ENCODE assay signal across 8 cellular contexts in the genomic region with DNA sequence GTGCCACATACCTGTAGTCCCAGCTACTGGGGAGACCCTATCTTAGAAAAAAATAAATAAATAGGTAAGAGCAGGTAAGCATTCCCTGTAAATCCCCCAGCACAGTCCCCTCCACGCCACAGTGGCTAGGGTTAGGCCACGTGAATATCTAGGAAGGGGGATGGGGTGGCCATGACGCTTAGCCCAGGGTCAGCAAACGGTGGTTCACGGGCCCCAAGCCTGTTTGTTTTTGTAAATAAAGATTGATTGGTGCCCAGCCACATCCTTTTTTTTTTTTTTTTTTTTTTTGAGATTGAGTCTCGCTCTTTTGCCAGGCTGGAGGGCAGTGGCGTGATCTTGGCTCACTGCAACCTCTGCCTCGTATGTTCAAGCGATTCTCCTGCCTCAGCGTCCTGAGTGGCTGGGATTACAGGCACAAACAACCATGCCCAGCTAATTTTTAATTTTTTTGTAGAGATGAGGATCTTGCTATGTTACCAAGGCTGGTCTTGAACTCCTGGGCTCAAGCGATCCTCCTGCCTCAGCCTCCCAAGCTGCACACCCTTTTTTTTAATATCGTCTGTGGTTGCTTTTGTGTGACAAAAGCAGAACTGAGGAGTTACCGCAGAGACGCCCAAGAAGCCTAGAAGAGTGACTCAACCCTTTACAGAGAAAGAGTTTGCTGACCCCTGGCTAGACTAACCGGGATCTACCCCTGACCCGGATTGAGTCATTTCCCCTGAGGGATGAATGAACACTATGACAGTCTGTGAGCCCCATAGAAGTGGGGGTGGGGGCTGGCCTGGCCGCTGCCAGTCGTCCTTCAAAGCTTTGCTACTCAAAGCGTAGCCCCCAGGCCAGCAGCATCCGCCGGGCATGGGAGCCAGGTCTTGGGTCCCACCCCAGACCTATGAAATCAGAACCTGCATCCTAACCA.
DNase-seq lines count a peak whose midpoint lies in the region; ATAC-seq and TF ChIP-seq lines count a peak whose summit lies in the region.

No MANE protein-coding gene starts in this region.

- no peaks in the 10 kb centered on the region for H3K27me3 ChIP-seq in fibroblast of lung (ENCODE audit: control insufficient read depth, insufficient read depth, low read length)
- peaks cover 0 to 31% (median 1%) of the 10 kb centered on the region in 3 experiments for H3K27me3 ChIP-seq in neuronal stem cell (ENCODE audit: control insufficient read depth in 3 of 3, insufficient read depth in 3 of 3, low read depth in 1 of 3, low read length in 3 of 3)

- H2AFZ ChIP-seq in fibroblast of lung (ENCODE audit: low read length) (no peak overlapping the region), neuronal stem cell (ENCODE audit: low read length) (peak overlapping the region; percentile 30)

- H2BK15ac ChIP-seq in neuronal stem cell (ENCODE audit: low read length): peak overlapping the region; percentile 89

- peaks cover 2% of the 10 kb centered on the region for H3K79me1 ChIP-seq in neuronal stem cell (ENCODE audit: low read depth, low read length)

- no peak for ATAC-seq in HG02623 (IDR thresholded peaks at IDR 0.05; ENCODE audit: unreplicated experiment)

- H4K20me1 ChIP-seq in fibroblast of lung (ENCODE audit: control insufficient read depth, extremely low read depth, insufficient read depth, low read length): no peaks in the 10 kb centered on the region

- H3K23ac ChIP-seq in neuronal stem cell (ENCODE audit: low read depth, low read length, poor library complexity): no peak overlapping the region

- no peak overlapping the region for H3K14ac ChIP-seq in neuronal stem cell (ENCODE audit: low read length)

- no peak overlapping the region for H2BK12ac ChIP-seq in neuronal stem cell (ENCODE audit: low read length)

- DNase-seq in Ammon's horn (ENCODE audit: low spot score) (peak; percentile 33), H4 (ENCODE audit: low spot score) (peak; percentile 88), SK-N-DZ (ENCODE audit: low spot score) (peak; percentile 64), fibroblast of lung (ENCODE audit: low read depth in 2 of 2) (peak; percentile 96), neuronal stem cell (ENCODE audit: low spot score) (peak; percentile 48), DMS53 (lab: John Stamatoyannopoulos, UW) (no peak), NCI-H510A treated with DMSO at 0.1 percent for 48 hours (lab: John Stamatoyannopoulos, UW) (no peak)

- TF ChIP-seq CTCF in fibroblast of lung (conservative IDR thresholded peaks at IDR 0.05 in 1 of 2, IDR thresholded peaks at IDR 0.05 in 1 of 2; ENCODE audit: low read depth in 1 of 2, low read length in 2 of 2): peak; percentile 26 to 46

- no peak overlapping the region for H4K91ac ChIP-seq in neuronal stem cell (ENCODE audit: low read depth, low read length, poor library complexity)

- H3K9me3 ChIP-seq in fibroblast of lung (ENCODE audit: control insufficient read depth, insufficient read depth, low read depth, low read length) (no peaks in the 10 kb centered on the region), neuronal stem cell (replicated peaks in 1 of 2; ENCODE audit: control insufficient read depth in 2 of 2, insufficient read depth in 1 of 2, low read depth in 1 of 2, low read length in 2 of 2) (peaks cover 0 to 2% of the 10 kb centered on the region in 2 donors)

- H3K4me1 ChIP-seq in fibroblast of lung (ENCODE audit: control insufficient read depth, extremely low read depth, insufficient read depth, low read length) (peaks cover 44% of the 10 kb centered on the region), neuronal stem cell (ENCODE audit: control insufficient read depth in 2 of 2, insufficient read depth in 1 of 2, low read depth in 1 of 2, low read length in 2 of 2) (peaks cover 19 to 47% of the 10 kb centered on the region in 2 donors)

- H3K18ac ChIP-seq in neuronal stem cell (ENCODE audit: low read length): peak overlapping the region; percentile 52

- H3K4ac ChIP-seq in neuronal stem cell (ENCODE audit: low read length): no peak overlapping the region

- H3K4me2 ChIP-seq in fibroblast of lung (ENCODE audit: extremely low read depth, insufficient read depth, low read length) (no peak overlapping the region), neuronal stem cell (ENCODE audit: insufficient read depth, low read length, poor library complexity, severe bottlenecking) (no peak overlapping the region)

- H4K8ac ChIP-seq in neuronal stem cell (ENCODE audit: low read depth, low read length): no peak overlapping the region

- H3K4me3 ChIP-seq in fibroblast of lung (replicated peaks in 1 of 4; ENCODE audit: control extremely low read depth in 1 of 4, insufficient read depth in 1 of 4, low read depth in 3 of 4, low read length in 4 of 4) (no peak overlapping the region), neuronal stem cell (ENCODE audit: low read length in 2 of 2) (no peak overlapping the region)

- H3K9ac ChIP-seq in fibroblast of lung (ENCODE audit: insufficient read depth, low read length) (peak overlapping the region; percentile 9), neuronal stem cell (ENCODE audit: low read depth, low read length, poor library complexity) (no peak overlapping the region)

- WGBS in neuronal stem cell (ENCODE audit: extremely low coverage in 2 of 2, insufficient read length in 2 of 2, insufficient replicate concordance in 1 of 2), 2 donors: no CpG with 5 or more reads among the region's 21 CpGs

- H2AK5ac ChIP-seq in neuronal stem cell (ENCODE audit: low read depth, low read length): peak overlapping the region; percentile 77

- H2BK5ac ChIP-seq in neuronal stem cell (ENCODE audit: low read length): peak overlapping the region; percentile 70

- H3K79me2 ChIP-seq in fibroblast of lung (ENCODE audit: control insufficient read depth, insufficient read depth, low read length): no peaks in the 10 kb centered on the region

- peak overlapping the region; percentile 66 for H3K27ac ChIP-seq in fibroblast of lung (ENCODE audit: insufficient read depth, low read length)
- H3K27ac ChIP-seq in neuronal stem cell (replicated peaks; ENCODE audit: low read length): no peak overlapping the region

- no peaks in the 10 kb centered on the region for H3K36me3 ChIP-seq in fibroblast of lung (ENCODE audit: control insufficient read depth, insufficient read depth, low read length)
- no peaks in the 10 kb centered on the region for H3K36me3 ChIP-seq in neuronal stem cell (replicated peaks in 1 of 2; ENCODE audit: control insufficient read depth in 2 of 2, insufficient read depth in 2 of 2, low read length in 2 of 2)

- no peak overlapping the region for H2BK120ac ChIP-seq in neuronal stem cell (ENCODE audit: low read depth, low read length)

Comparison
In these comparisons a context has a peak if more than half of its experiments do, and no peak if none do; other contexts are left out.
1. DNase-seq: peak in Ammon's horn (single experiment), H4 (single experiment), SK-N-DZ (single experiment), fibroblast of lung (2 of 2) and neuronal stem cell (single experiment); none in DMS53 (single experiment) and NCI-H510A treated with DMSO at 0.1 percent for 48 hours (single experiment).